1 cellular context compared by ENCODE assay signal in the genomic region with DNA sequence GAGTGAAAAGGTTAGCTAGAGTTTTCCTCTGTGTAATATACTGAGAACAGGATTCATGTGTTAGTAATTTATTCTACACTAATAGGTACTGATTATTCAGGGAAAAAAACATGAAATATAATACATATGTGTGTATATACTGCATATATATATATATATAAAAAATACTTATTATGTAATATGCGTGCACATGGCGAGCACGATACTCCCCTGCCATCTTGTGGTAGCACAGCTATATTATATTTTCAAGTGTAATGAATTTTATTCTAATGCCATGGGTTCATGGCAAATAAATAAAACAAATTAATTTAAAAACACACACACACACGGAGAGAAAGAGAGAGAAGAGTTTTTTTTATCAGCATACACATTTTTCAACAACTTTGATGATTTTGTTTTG.
TF ChIP-seq lines count a peak whose summit lies in the region.

No MANE protein-coding gene starts in this region.

TF ChIP-seq in GM23338, 12 proteins besides CTCF, POLR2A, EP300 and RAD21 (continued from another document):
- TF ChIP-seq, protein P1, sequence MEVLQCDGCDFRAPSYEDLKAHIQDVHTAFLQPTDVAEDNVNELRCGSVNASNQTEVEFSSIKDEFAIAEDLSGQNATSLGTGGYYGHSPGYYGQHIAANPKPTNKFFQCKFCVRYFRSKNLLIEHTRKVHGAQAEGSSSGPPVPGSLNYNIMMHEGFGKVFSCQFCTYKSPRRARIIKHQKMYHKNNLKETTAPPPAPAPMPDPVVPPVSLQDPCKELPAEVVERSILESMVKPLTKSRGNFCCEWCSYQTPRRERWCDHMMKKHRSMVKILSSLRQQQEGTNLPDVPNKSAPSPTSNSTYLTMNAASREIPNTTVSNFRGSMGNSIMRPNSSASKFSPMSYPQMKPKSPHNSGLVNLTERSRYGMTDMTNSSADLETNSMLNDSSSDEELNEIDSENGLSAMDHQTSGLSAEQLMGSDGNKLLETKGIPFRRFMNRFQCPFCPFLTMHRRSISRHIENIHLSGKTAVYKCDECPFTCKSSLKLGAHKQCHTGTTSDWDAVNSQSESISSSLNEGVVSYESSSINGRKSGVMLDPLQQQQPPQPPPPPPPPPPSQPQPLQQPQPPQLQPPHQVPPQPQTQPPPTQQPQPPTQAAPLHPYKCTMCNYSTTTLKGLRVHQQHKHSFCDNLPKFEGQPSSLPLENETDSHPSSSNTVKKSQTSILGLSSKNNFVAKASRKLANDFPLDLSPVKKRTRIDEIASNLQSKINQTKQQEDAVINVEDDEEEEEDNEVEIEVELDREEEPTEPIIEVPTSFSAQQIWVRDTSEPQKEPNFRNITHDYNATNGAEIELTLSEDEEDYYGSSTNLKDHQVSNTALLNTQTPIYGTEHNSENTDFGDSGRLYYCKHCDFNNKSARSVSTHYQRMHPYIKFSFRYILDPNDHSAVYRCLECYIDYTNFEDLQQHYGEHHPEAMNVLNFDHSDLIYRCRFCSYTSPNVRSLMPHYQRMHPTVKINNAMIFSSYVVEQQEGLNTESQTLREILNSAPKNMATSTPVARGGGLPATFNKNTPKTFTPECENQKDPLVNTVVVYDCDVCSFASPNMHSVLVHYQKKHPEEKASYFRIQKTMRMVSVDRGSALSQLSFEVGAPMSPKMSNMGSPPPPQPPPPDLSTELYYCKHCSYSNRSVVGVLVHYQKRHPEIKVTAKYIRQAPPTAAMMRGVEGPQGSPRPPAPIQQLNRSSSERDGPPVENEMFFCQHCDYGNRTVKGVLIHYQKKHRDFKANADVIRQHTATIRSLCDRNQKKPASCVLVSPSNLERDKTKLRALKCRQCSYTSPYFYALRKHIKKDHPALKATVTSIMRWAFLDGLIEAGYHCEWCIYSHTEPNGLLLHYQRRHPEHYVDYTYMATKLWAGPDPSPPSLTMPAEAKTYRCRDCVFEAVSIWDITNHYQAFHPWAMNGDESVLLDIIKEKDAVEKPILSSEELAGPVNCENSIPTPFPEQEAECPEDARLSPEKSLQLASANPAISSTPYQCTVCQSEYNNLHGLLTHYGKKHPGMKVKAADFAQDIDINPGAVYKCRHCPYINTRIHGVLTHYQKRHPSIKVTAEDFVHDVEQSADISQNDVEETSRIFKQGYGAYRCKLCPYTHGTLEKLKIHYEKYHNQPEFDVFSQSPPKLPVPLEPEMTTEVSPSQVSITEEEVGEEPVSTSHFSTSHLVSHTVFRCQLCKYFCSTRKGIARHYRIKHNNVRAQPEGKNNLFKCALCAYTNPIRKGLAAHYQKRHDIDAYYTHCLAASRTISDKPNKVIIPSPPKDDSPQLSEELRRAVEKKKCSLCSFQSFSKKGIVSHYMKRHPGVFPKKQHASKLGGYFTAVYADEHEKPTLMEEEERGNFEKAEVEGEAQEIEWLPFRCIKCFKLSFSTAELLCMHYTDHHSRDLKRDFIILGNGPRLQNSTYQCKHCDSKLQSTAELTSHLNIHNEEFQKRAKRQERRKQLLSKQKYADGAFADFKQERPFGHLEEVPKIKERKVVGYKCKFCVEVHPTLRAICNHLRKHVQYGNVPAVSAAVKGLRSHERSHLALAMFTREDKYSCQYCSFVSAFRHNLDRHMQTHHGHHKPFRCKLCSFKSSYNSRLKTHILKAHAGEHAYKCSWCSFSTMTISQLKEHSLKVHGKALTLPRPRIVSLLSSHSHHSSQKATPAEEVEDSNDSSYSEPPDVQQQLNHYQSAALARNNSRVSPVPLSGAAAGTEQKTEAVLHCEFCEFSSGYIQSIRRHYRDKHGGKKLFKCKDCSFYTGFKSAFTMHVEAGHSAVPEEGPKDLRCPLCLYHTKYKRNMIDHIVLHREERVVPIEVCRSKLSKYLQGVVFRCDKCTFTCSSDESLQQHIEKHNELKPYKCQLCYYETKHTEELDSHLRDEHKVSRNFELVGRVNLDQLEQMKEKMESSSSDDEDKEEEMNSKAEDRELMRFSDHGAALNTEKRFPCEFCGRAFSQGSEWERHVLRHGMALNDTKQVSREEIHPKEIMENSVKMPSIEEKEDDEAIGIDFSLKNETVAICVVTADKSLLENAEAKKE (CRISPR knock-in tag; IDR thresholded peaks at IDR 0.05) = no peak
- TF ChIP-seq JUNB (IDR thresholded peaks at IDR 0.05; ENCODE audit: unreplicated experiment) (no peak), NANOG (IDR thresholded peaks at IDR 0.05; ENCODE audit: borderline replicate concordance) (no peak), STAT1 (IDR thresholded peaks at IDR 0.05; ENCODE audit: unreplicated experiment) (no peak), EZH2 (IDR thresholded peaks at IDR 0.05; ENCODE audit: low read depth, unreplicated experiment) (no peak)
- TF ChIP-seq, protein P2, sequence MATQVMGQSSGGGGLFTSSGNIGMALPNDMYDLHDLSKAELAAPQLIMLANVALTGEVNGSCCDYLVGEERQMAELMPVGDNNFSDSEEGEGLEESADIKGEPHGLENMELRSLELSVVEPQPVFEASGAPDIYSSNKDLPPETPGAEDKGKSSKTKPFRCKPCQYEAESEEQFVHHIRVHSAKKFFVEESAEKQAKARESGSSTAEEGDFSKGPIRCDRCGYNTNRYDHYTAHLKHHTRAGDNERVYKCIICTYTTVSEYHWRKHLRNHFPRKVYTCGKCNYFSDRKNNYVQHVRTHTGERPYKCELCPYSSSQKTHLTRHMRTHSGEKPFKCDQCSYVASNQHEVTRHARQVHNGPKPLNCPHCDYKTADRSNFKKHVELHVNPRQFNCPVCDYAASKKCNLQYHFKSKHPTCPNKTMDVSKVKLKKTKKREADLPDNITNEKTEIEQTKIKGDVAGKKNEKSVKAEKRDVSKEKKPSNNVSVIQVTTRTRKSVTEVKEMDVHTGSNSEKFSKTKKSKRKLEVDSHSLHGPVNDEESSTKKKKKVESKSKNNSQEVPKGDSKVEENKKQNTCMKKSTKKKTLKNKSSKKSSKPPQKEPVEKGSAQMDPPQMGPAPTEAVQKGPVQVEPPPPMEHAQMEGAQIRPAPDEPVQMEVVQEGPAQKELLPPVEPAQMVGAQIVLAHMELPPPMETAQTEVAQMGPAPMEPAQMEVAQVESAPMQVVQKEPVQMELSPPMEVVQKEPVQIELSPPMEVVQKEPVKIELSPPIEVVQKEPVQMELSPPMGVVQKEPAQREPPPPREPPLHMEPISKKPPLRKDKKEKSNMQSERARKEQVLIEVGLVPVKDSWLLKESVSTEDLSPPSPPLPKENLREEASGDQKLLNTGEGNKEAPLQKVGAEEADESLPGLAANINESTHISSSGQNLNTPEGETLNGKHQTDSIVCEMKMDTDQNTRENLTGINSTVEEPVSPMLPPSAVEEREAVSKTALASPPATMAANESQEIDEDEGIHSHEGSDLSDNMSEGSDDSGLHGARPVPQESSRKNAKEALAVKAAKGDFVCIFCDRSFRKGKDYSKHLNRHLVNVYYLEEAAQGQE (IDR thresholded peaks at IDR 0.05; ENCODE audit: unreplicated experiment) = no peak
- TF ChIP-seq, protein P3, sequence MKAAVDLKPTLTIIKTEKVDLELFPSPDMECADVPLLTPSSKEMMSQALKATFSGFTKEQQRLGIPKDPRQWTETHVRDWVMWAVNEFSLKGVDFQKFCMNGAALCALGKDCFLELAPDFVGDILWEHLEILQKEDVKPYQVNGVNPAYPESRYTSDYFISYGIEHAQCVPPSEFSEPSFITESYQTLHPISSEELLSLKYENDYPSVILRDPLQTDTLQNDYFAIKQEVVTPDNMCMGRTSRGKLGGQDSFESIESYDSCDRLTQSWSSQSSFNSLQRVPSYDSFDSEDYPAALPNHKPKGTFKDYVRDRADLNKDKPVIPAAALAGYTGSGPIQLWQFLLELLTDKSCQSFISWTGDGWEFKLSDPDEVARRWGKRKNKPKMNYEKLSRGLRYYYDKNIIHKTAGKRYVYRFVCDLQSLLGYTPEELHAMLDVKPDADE (IDR thresholded peaks at IDR 0.05) = no peak
